ENCODE assay signal across 1 cellular context in genomic region chr4:61663310-61663709, GRCh38.
TF ChIP-seq lines count a peak whose summit lies in the region.

No MANE protein-coding gene starts in this region.

TF ChIP-seq in SK-N-SH, 30 proteins besides CTCF, POLR2A, EP300 and RAD21 (continued from another document):
- TF ChIP-seq IRF3 (IDR thresholded peaks at IDR 0.05; ENCODE audit: low read depth, low read length) (no peak), TEAD4 (IDR thresholded peaks at IDR 0.05; ENCODE audit: borderline replicate concordance, insufficient read depth) (no peak), EZH2phosphoT487 (IDR thresholded peaks at IDR 0.05; ENCODE audit: borderline replicate concordance, low read depth) (no peak), RXRA (IDR thresholded peaks at IDR 0.05; ENCODE audit: borderline replicate concordance, low read depth) (no peak), ELF1 (IDR thresholded peaks at IDR 0.05) (no peak), SMC3 (IDR thresholded peaks at IDR 0.05; ENCODE audit: low read depth, low read length) (no peak)
